8 cellular contexts compared by ENCODE assay signal in the genomic region with DNA sequence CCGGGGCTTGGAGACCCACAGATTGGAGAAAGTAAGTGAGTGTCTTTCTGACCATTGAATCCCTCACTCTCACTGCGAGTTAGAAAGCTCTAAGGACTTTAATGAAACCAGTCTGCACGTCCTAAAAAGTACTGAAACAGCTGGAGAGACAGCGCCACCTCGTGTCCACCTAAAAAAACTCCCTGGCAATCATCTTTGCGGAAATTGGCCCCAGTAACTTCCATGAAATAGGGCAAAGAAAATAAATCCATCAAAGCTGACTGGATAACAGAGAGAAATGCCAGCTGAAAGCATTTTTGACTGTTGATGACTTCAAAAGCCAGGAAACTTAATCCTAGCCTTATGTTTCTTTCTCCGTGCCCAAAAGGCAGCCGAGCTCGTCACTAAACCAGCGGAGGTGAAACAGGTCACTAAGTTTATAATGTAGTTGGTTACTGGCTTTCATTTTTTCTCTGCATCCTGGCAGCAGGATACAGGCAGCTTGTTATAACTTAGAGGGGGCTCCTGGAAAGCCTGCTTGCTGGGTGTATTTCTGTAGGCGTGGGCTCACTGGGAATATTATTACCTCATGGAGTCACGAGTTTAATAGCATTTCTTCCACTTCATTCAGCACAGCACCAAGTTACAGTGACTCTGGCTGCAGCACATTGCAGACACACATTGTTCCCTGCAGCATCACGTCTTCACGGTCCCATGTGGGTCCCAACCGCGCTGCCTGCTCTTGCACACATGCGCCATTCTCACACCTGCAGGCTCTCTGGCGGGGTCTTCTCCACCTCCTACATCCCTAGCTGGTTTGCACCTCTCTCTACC.
DNase-seq lines count a peak whose midpoint lies in the region; ATAC-seq, FAIRE-seq and TF ChIP-seq lines count a peak whose summit lies in the region.

No MANE protein-coding gene starts in this region.

- no peak overlapping the region for H3K9ac ChIP-seq in fibroblast of lung (ENCODE audit: insufficient read depth, low read length)
- no peak overlapping the region for H3K9ac ChIP-seq in neural cell (ENCODE audit: low read length)

- TF ChIP-seq CTCF in fibroblast of lung (conservative IDR thresholded peaks at IDR 0.05 in 1 of 2, IDR thresholded peaks at IDR 0.05 in 1 of 2; ENCODE audit: low read depth in 1 of 2, low read length in 2 of 2): peak; percentile 90 to 97
- TF ChIP-seq CTCF in neural cell (IDR thresholded peaks at IDR 0.05; ENCODE audit: poor library complexity, severe bottlenecking): peak; percentile 82

- no peaks in the 10 kb centered on the region for H3K9me2 ChIP-seq in neural cell (ENCODE audit: insufficient read depth, low read length)

- H3F3A ChIP-seq in neural cell (ENCODE audit: insufficient read depth, low read length, poor library complexity, severe bottlenecking): no peaks in the 10 kb centered on the region

- no peaks in the 10 kb centered on the region for H3K27me3 ChIP-seq in fibroblast of lung (ENCODE audit: control insufficient read depth, insufficient read depth, low read length)
- H3K27me3 ChIP-seq in neural cell (ENCODE audit: insufficient read depth, low read depth, low read length): no peaks in the 10 kb centered on the region

- H3K27ac ChIP-seq in fibroblast of lung (ENCODE audit: insufficient read depth, low read length) (no peak overlapping the region), neural cell (ENCODE audit: low read length) (no peak overlapping the region), substantia nigra (ENCODE audit: low read depth, low read length, poor library complexity, severe bottlenecking) (no peak overlapping the region)

- no peak for TF ChIP-seq EP300 in neural cell (conservative IDR thresholded peaks at IDR 0.05; ENCODE audit: poor library complexity, severe bottlenecking)

- peak overlapping the region; percentile 22 to 47 (median 40) for H3K4me3 ChIP-seq in fibroblast of lung (replicated peaks in 1 of 4; ENCODE audit: control extremely low read depth in 1 of 4, insufficient read depth in 1 of 4, low read depth in 3 of 4, low read length in 4 of 4)
- no peak overlapping the region for H3K4me3 ChIP-seq in neural cell (ENCODE audit: low read length)

- no peak for FAIRE-seq in HTR-8/SVneo (lab: Jason Lieb, UNC)

- H3K4me2 ChIP-seq in fibroblast of lung (ENCODE audit: extremely low read depth, insufficient read depth, low read length) (peak overlapping the region; percentile 89), neural cell (ENCODE audit: low read length) (no peak overlapping the region)

- H3K36me3 ChIP-seq in fibroblast of lung (ENCODE audit: control insufficient read depth, insufficient read depth, low read length) (no peaks in the 10 kb centered on the region), neural cell (ENCODE audit: insufficient read depth, low read length) (no peaks in the 10 kb centered on the region)

- H3K79me2 ChIP-seq in fibroblast of lung (ENCODE audit: control insufficient read depth, insufficient read depth, low read length): no peaks in the 10 kb centered on the region
- H3K79me2 ChIP-seq in neural cell (replicated peaks; ENCODE audit: insufficient read depth, low read length): no peaks in the 10 kb centered on the region

- ATAC-seq in HG02840 (IDR thresholded peaks at IDR 0.05; ENCODE audit: low FRiP score, unreplicated experiment): no peak

- peak; percentile 81 for TF ChIP-seq RAD21 in neural cell (conservative IDR thresholded peaks at IDR 0.05)

- H2AFZ ChIP-seq in fibroblast of lung (ENCODE audit: low read length) (peak overlapping the region; percentile 45), neural cell (ENCODE audit: low read depth, low read length) (no peak overlapping the region)

- DNase-seq in DMS153 treated with DMSO at 0.1 percent for 48 hours (lab: John Stamatoyannopoulos, UW; ENCODE audit: unreplicated experiment) (peak; percentile 74), HTR-8/SVneo (ENCODE audit: insufficient read length, low spot score) (peak; percentile 44), NOMO-1 treated with dmso at 0.1 percent for 144 hours (lab: John Stamatoyannopoulos, UW; ENCODE audit: unreplicated experiment) (peak; percentile 33), activated T-cell treated with anti-CD3 and anti-CD28 coated beads for 4 hours (peak; percentile 12), fibroblast of lung (ENCODE audit: low read depth in 2 of 2) (peak; percentile 60 to 90), substantia nigra (lab: John Stamatoyannopoulos, UW) (peak in 43 of 49 donors; percentile 3 to 74 (median 44))

- H3K9me3 ChIP-seq in fibroblast of lung (ENCODE audit: control insufficient read depth, insufficient read depth, low read depth, low read length): no peaks in the 10 kb centered on the region
- H3K9me3 ChIP-seq in neural cell (ENCODE audit: low read length): no peaks in the 10 kb centered on the region

- no peaks in the 10 kb centered on the region for H3K4me1 ChIP-seq in fibroblast of lung (ENCODE audit: control insufficient read depth, extremely low read depth, insufficient read depth, low read length)

- H4K20me1 ChIP-seq in fibroblast of lung (ENCODE audit: control insufficient read depth, extremely low read depth, insufficient read depth, low read length) (no peaks in the 10 kb centered on the region), neural cell (ENCODE audit: insufficient read depth) (no peaks in the 10 kb centered on the region)

TF ChIP-seq in neural cell, 6 proteins besides CTCF, POLR2A, EP300 and RAD21:
- TF ChIP-seq POLR2AphosphoS5 (IDR thresholded peaks at IDR 0.05): no peak
- TF ChIP-seq SMC3 (conservative IDR thresholded peaks at IDR 0.05; ENCODE audit: poor library complexity): peak; percentile 87
- TF ChIP-seq EZH2 (IDR thresholded peaks at IDR 0.05; ENCODE audit: borderline replicate concordance, insufficient read depth, low read length, poor library complexity, severe bottlenecking): no peak
- no peak for TF ChIP-seq TAF1 (IDR thresholded peaks at IDR 0.05; ENCODE audit: low read depth)
- no peak for TF ChIP-seq MXI1 (conservative IDR thresholded peaks at IDR 0.05; ENCODE audit: poor library complexity, severe bottlenecking)
- no peak for TF ChIP-seq REST (IDR thresholded peaks at IDR 0.05; ENCODE audit: borderline replicate concordance)
TF ChIP-seq in neural cell: peak in this region for 1.

Comparison
In these comparisons a context has a peak if more than half of its experiments do, and no peak if none do; other contexts are left out.
1. DNase-seq: peak in every context shown above with its lines; median percentile 75 in fibroblast of lung; 74 in DMS153 treated with DMSO at 0.1 percent for 48 hours; 44 in HTR-8/SVneo; 44 in substantia nigra; 33 in NOMO-1 treated with dmso at 0.1 percent for 144 hours; 12 in activated T-cell treated with anti-CD3 and anti-CD28 coated beads for 4 hours.